In genomic region chr1:170332801-170333200, GRCh38 we compare ENCODE assay signal across 7 cellular contexts.
"Had no signal": no experiment of that assay in that cellular context is flagged by ENCODE, and none has a peak within 500 bp of the region (broad histone marks: within the 10 kb centered on the region; RNA-seq: fewer than 3 reads in every experiment).

No MANE protein-coding gene starts in this region.

- H3K27ac ChIP-seq: GM23248 had no signal

- DNase-seq: GM23248, GOT3, H7, HCEC 1CT, IMR-90, KG1 had no signal

- H3K4me3 ChIP-seq: GM23248, K562 had no signal
